1 cellular context compared by ENCODE assay signal in the genomic region with DNA sequence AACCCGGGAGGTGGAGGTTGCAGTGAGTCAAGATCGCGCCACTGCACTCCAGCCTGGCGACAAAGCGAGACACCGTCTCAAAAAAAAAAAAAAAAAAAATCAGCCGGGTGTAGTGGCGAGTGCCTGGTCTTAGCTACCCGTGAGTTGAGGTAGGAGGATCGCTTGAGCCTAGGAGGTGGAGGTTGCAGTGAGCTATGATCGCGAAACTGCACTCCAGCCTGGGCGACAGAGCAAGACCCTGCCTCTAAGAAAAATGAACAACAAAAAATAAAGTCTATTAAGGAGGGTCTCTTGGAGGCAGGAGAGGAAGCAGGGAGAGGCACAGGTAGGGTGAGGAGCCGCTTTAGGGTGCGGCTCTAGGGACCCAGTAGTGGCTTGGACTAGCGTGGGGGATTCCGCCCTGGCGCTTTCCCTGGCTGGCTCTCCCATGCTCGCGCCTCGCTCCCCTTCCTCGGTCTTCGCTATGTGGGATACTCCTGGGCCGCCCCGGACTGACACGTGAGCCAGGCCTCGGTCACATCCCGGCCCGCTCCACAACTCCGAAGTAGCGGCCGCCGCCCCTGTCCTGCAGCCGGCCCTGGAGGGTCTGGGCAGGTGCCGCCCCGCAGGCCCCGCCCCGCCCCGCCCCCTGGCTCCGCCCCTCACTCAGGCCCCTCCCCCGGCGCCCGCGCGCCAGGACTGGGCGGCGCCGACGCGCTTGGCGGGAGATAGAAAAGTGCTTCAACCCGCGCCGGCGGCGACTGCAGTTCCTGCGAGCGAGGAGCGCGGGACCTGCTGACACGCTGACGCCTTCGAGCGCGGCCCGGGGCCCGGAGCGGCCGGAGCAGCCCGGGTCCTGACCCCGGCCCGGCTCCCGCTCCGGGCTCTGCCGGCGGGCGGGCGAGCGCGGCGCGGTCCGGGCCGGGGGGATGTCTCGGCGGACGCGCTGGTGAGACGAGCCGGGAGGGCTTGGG.
A peak's percentile ranks its signal among the peaks of the same experiment; 100 is the strongest.
TF ChIP-seq lines count a peak whose summit lies in the region.

Gene MYBL2, plus strand, starts transcription at position 739 of the 953 bp plus-strand sequence. Its CDS starts 170 bp downstream, at position 909.

TF ChIP-seq in endothelial cell of umbilical vein, 7 proteins besides CTCF, POLR2A, EP300 and RAD21:
- TF ChIP-seq POLR2AphosphoS5 (IDR thresholded peaks at IDR 0.05; ENCODE audit: insufficient read depth, low read depth, low read length) (peak; percentile 48), MYC (IDR thresholded peaks at IDR 0.05; ENCODE audit: low read depth, low read length) (no peak), MAX (IDR thresholded peaks at IDR 0.05; ENCODE audit: insufficient read depth, insufficient read length) (peak; percentile 72), JUN (IDR thresholded peaks at IDR 0.05; ENCODE audit: borderline replicate concordance, insufficient read depth, insufficient read length, low read depth) (no peak), FOS (IDR thresholded peaks at IDR 0.05; ENCODE audit: borderline replicate concordance, insufficient read depth, low read length) (no peak)
TF ChIP-seq in endothelial cell of umbilical vein: peak in this region for 2.
